ENCODE assay signal across 1 cellular context in the genomic region with DNA sequence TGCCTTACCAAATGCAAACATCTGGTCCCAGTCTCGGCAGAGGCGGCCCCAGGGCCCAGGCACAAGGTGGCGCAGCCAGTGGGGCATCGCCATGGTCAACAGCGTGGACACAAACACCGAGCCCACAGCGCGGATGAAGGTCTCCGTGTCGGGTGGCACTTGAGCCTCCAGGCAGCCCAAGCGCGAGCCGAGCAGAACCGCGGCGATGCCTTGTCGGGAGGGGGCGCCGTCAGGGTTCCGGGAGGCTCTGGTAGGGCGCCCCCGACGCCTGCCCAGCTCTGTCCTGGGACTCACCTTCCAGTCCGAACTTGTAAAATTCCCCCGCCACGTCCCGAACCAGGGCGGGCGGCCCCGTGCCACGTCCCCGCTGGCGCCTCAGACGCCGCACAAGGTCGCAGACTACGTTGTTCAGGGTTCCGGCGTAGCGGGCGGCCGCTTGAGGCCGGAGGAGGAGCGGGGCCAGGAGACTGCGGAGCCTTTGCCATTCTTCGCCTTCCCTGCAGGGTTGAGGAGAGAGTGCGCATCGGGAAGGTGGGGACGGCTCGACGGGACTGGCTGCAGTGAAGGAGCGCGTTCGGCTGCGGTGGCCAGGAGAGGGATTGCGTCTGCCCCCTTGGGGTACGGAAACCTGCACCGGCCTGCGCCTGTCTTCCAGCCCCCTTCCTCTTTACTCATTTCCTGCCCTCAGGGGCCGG.
TF ChIP-seq lines count a peak whose summit lies in the region.

No MANE protein-coding gene starts in this region.

TF ChIP-seq in HEK293, 187 proteins besides CTCF, POLR2A, EP300 and RAD21 (continued from another document):
- TF ChIP-seq, protein P1, sequence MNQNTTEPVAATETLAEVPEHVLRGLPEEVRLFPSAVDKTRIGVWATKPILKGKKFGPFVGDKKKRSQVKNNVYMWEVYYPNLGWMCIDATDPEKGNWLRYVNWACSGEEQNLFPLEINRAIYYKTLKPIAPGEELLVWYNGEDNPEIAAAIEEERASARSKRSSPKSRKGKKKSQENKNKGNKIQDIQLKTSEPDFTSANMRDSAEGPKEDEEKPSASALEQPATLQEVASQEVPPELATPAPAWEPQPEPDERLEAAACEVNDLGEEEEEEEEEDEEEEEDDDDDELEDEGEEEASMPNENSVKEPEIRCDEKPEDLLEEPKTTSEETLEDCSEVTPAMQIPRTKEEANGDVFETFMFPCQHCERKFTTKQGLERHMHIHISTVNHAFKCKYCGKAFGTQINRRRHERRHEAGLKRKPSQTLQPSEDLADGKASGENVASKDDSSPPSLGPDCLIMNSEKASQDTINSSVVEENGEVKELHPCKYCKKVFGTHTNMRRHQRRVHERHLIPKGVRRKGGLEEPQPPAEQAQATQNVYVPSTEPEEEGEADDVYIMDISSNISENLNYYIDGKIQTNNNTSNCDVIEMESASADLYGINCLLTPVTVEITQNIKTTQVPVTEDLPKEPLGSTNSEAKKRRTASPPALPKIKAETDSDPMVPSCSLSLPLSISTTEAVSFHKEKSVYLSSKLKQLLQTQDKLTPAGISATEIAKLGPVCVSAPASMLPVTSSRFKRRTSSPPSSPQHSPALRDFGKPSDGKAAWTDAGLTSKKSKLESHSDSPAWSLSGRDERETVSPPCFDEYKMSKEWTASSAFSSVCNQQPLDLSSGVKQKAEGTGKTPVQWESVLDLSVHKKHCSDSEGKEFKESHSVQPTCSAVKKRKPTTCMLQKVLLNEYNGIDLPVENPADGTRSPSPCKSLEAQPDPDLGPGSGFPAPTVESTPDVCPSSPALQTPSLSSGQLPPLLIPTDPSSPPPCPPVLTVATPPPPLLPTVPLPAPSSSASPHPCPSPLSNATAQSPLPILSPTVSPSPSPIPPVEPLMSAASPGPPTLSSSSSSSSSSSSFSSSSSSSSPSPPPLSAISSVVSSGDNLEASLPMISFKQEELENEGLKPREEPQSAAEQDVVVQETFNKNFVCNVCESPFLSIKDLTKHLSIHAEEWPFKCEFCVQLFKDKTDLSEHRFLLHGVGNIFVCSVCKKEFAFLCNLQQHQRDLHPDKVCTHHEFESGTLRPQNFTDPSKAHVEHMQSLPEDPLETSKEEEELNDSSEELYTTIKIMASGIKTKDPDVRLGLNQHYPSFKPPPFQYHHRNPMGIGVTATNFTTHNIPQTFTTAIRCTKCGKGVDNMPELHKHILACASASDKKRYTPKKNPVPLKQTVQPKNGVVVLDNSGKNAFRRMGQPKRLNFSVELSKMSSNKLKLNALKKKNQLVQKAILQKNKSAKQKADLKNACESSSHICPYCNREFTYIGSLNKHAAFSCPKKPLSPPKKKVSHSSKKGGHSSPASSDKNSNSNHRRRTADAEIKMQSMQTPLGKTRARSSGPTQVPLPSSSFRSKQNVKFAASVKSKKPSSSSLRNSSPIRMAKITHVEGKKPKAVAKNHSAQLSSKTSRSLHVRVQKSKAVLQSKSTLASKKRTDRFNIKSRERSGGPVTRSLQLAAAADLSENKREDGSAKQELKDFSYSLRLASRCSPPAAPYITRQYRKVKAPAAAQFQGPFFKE (tag by site-specific recombination; IDR thresholded peaks at IDR 0.05; ENCODE audit: borderline replicate concordance): no peak
- no peak for TF ChIP-seq WT1 (tag by site-specific recombination; IDR thresholded peaks at IDR 0.05)
- TF ChIP-seq SP7 (tag by site-specific recombination; IDR thresholded peaks at IDR 0.05): no peak
- peak; percentile 75 for TF ChIP-seq ZNF335 (tag by site-specific recombination; conservative IDR thresholded peaks at IDR 0.05)
- peak; percentile 93 for TF ChIP-seq ZNF600 (tag by site-specific recombination; IDR thresholded peaks at IDR 0.05)
- TF ChIP-seq SP2 (tag by site-specific recombination; IDR thresholded peaks at IDR 0.05): no peak
- TF ChIP-seq, protein P2, sequence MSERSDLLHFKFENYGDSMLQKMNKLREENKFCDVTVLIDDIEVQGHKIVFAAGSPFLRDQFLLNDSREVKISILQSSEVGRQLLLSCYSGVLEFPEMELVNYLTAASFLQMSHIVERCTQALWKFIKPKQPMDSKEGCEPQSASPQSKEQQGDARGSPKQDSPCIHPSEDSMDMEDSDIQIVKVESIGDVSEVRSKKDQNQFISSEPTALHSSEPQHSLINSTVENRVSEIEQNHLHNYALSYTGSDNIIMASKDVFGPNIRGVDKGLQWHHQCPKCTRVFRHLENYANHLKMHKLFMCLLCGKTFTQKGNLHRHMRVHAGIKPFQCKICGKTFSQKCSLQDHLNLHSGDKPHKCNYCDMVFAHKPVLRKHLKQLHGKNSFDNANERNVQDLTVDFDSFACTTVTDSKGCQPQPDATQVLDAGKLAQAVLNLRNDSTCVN (tag by site-specific recombination; optimal IDR thresholded peaks at IDR 0.05): peak; percentile 48
- TF ChIP-seq, protein P3, sequence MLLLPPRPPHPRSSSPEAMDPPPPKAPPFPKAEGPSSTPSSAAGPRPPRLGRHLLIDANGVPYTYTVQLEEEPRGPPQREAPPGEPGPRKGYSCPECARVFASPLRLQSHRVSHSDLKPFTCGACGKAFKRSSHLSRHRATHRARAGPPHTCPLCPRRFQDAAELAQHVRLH (tag by site-specific recombination; IDR thresholded peaks at IDR 0.05): no peak
- no peak for TF ChIP-seq GFI1B (tag by site-specific recombination; IDR thresholded peaks at IDR 0.05)
- TF ChIP-seq FEZF1 (tag by site-specific recombination; IDR thresholded peaks at IDR 0.05): no peak
- TF ChIP-seq ZNF140 (tag by site-specific recombination; IDR thresholded peaks at IDR 0.05): no peak
- no peak for TF ChIP-seq ZNF623 (tag by site-specific recombination; IDR thresholded peaks at IDR 0.05)
- TF ChIP-seq YY2 (tag by site-specific recombination; IDR thresholded peaks at IDR 0.05): no peak
- TF ChIP-seq, protein P4, sequence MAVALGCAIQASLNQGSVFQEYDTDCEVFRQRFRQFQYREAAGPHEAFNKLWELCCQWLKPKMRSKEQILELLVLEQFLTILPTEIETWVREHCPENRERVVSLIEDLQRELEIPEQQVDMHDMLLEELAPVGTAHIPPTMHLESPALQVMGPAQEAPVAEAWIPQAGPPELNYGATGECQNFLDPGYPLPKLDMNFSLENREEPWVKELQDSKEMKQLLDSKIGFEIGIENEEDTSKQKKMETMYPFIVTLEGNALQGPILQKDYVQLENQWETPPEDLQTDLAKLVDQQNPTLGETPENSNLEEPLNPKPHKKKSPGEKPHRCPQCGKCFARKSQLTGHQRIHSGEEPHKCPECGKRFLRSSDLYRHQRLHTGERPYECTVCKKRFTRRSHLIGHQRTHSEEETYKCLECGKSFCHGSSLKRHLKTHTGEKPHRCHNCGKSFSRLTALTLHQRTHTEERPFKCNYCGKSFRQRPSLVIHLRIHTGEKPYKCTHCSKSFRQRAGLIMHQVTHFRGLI (tag by site-specific recombination; IDR thresholded peaks at IDR 0.05): 0 out of 2 replicates have a peak, but pooled peaks have one; percentile 33
- TF ChIP-seq, protein P5, sequence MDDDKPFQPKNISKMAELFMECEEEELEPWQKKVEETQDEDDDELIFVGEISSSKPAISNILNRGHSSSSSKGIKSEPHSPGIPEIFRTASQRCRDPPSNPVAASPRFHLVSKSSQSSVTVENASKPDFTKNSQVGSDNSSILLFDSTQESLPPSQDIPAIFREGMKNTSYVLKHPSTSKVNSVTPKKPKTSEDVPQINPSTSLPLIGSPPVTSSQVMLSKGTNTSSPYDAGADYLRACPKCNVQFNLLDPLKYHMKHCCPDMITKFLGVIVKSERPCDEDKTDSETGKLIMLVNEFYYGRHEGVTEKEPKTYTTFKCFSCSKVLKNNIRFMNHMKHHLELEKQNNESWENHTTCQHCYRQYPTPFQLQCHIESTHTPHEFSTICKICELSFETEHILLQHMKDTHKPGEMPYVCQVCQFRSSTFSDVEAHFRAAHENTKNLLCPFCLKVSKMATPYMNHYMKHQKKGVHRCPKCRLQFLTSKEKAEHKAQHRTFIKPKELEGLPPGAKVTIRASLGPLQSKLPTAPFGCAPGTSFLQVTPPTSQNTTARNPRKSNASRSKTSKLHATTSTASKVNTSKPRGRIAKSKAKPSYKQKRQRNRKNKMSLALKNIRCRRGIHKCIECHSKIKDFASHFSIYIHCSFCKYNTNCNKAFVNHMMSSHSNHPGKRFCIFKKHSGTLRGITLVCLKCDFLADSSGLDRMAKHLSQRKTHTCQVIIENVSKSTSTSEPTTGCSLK (tag by site-specific recombination; IDR thresholded peaks at IDR 0.05): no peak
- TF ChIP-seq SETDB1 (IDR thresholded peaks at IDR 0.05; ENCODE audit: insufficient read length, low read length): no peak
- TF ChIP-seq ZNF561 (tag by site-specific recombination; IDR thresholded peaks at IDR 0.05; ENCODE audit: borderline replicate concordance): no peak
- TF ChIP-seq, protein P6, sequence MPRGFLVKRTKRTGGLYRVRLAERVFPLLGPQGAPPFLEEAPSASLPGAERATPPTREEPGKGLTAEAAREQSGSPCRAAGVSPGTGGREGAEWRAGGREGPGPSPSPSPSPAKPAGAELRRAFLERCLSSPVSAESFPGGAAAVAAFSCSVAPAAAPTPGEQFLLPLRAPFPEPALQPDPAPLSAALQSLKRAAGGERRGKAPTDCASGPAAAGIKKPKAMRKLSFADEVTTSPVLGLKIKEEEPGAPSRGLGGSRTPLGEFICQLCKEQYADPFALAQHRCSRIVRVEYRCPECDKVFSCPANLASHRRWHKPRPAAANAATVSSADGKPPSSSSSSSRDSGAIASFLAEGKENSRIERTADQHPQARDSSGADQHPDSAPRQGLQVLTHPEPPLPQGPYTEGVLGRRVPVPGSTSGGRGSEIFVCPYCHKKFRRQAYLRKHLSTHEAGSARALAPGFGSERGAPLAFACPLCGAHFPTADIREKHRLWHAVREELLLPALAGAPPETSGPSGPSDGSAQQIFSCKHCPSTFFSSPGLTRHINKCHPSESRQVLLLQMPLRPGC (tag by site-specific recombination; IDR thresholded peaks at IDR 0.05): no peak
- no peak for TF ChIP-seq ZNF747 (tag by site-specific recombination; IDR thresholded peaks at IDR 0.05)
- peak; percentile 69 for TF ChIP-seq ZXDB (tag by site-specific recombination; IDR thresholded peaks at IDR 0.05)
- no peak for TF ChIP-seq ZNF184 (tag by site-specific recombination; IDR thresholded peaks at IDR 0.05)
- no peak for TF ChIP-seq BCL11A (tag by site-specific recombination; IDR thresholded peaks at IDR 0.05; ENCODE audit: low read depth)
- no peak for TF ChIP-seq ZNF626 (tag by site-specific recombination; IDR thresholded peaks at IDR 0.05)
- TF ChIP-seq, protein P7, sequence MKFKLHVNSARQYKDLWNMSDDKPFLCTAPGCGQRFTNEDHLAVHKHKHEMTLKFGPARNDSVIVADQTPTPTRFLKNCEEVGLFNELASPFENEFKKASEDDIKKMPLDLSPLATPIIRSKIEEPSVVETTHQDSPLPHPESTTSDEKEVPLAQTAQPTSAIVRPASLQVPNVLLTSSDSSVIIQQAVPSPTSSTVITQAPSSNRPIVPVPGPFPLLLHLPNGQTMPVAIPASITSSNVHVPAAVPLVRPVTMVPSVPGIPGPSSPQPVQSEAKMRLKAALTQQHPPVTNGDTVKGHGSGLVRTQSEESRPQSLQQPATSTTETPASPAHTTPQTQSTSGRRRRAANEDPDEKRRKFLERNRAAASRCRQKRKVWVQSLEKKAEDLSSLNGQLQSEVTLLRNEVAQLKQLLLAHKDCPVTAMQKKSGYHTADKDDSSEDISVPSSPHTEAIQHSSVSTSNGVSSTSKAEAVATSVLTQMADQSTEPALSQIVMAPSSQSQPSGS (tag by site-specific recombination; IDR thresholded peaks at IDR 0.05; ENCODE audit: low read depth): no peak
- TF ChIP-seq, protein P8, sequence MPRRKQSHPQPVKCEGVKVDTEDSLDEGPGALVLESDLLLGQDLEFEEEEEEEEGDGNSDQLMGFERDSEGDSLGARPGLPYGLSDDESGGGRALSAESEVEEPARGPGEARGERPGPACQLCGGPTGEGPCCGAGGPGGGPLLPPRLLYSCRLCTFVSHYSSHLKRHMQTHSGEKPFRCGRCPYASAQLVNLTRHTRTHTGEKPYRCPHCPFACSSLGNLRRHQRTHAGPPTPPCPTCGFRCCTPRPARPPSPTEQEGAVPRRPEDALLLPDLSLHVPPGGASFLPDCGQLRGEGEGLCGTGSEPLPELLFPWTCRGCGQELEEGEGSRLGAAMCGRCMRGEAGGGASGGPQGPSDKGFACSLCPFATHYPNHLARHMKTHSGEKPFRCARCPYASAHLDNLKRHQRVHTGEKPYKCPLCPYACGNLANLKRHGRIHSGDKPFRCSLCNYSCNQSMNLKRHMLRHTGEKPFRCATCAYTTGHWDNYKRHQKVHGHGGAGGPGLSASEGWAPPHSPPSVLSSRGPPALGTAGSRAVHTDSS (tag by site-specific recombination; IDR thresholded peaks at IDR 0.05): no peak
- TF ChIP-seq ZNF16 (tag by site-specific recombination; IDR thresholded peaks at IDR 0.05; ENCODE audit: low read depth): no peak
